16 cellular contexts compared by ENCODE assay signal in the genomic region with DNA sequence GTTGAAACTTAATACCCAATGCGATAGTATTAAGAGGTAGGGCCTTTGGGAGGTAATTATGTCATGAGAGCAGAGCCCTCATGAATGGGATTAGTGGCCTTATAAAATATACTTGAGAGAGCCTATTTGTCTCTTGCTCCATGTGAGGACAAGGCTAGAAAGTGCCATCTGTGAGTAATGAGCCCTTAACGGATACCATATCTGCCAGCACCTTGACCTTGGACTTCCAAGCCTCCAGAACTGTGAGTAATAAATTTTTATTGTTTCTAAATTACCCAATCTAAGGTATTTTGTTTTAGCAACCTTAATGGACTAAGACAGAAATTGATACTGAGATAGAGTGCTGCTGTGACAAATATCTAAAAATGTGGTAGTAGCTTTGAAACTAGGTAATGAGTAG.
"Had no signal": no experiment of that assay in that cellular context is flagged by ENCODE, and none has a peak within 500 bp of the region (broad histone marks: within the 10 kb centered on the region; RNA-seq: fewer than 3 reads in every experiment).

No MANE protein-coding gene starts in this region.

- H3K27ac ChIP-seq: brain microvascular endothelial cell, lower lobe of right lung, right atrium auricular region, tibial artery, uterus had no signal

- H3K4me1 Mint-ChIP-seq: activated naive CD4-positive, alpha-beta T cell treated with anti-CD3 and anti-CD28 coated beads, Interleukin-2, amount 50 U/mL, for 24 hours; naive thymus-derived CD4-positive, alpha-beta T cell; stimulated activated memory B cell treated with anti-CD40 and anti-IgM and Interleukin-4, amounts not matched to agents 10 μg/mL and 1 μg/mL and 100 μg/mL, for 72 hours; T-helper 17 cell had no signal

- H3K36me3 Mint-ChIP-seq: activated naive CD4-positive, alpha-beta T cell treated with anti-CD3 and anti-CD28 coated beads, Interleukin-2, amount 50 U/mL, for 24 hours; naive thymus-derived CD4-positive, alpha-beta T cell; stimulated activated memory B cell treated with anti-CD40 and anti-IgM and Interleukin-4, amounts not matched to agents 10 μg/mL and 1 μg/mL and 100 μg/mL, for 72 hours had no signal

- H3K9me3 Mint-ChIP-seq: activated naive CD4-positive, alpha-beta T cell treated with anti-CD3 and anti-CD28 coated beads, Interleukin-2, amount 50 U/mL, for 24 hours; dendritic cell treated with granulocyte-macrophage colony-stimulating factor and Interleukin-4, amounts not matched to agents 40 ng/mL and 50 ng/mL, for 4 days had no signal

- H3K27ac Mint-ChIP-seq: activated naive CD4-positive, alpha-beta T cell treated with anti-CD3 and anti-CD28 coated beads, Interleukin-2, amount 50 U/mL, for 24 hours; dendritic cell treated with granulocyte-macrophage colony-stimulating factor and Interleukin-4, amounts not matched to agents 40 ng/mL and 50 ng/mL, for 4 days; naive thymus-derived CD4-positive, alpha-beta T cell; stimulated activated memory B cell treated with anti-CD40 and anti-IgM and Interleukin-4, amounts not matched to agents 10 μg/mL and 1 μg/mL and 100 μg/mL, for 72 hours; T-helper 17 cell had no signal

- H3K4me1 ChIP-seq: lower lobe of right lung, right atrium auricular region, tibial artery, uterus had no signal

- H3K4me3 Mint-ChIP-seq: activated naive CD4-positive, alpha-beta T cell treated with anti-CD3 and anti-CD28 coated beads, Interleukin-2, amount 50 U/mL, for 24 hours; dendritic cell treated with granulocyte-macrophage colony-stimulating factor and Interleukin-4, amounts not matched to agents 40 ng/mL and 50 ng/mL, for 4 days; naive thymus-derived CD4-positive, alpha-beta T cell; stimulated activated memory B cell treated with anti-CD40 and anti-IgM and Interleukin-4, amounts not matched to agents 10 μg/mL and 1 μg/mL and 100 μg/mL, for 72 hours; T-helper 17 cell had no signal

- DNase-seq: activated CD4-positive, alpha-beta T cell treated with anti-CD3 and anti-CD28 coated beads, Interleukin-2, amount 50 U/mL, for 1 hour; activated CD4-positive, CD25-positive, alpha-beta regulatory T cell; brain microvascular endothelial cell; hypothalamus; lower lobe of right lung; naive thymus-derived CD4-positive, alpha-beta T cell; posterior cingulate gyrus; T-helper 17 cell; tibial artery; uterus had no signal

- H3K4me3 ChIP-seq: lower lobe of right lung, right atrium auricular region, tibial artery, uterus had no signal

- H3K27me3 Mint-ChIP-seq: activated naive CD4-positive, alpha-beta T cell treated with anti-CD3 and anti-CD28 coated beads, Interleukin-2, amount 50 U/mL, for 24 hours; dendritic cell treated with granulocyte-macrophage colony-stimulating factor and Interleukin-4, amounts not matched to agents 40 ng/mL and 50 ng/mL, for 4 days; naive thymus-derived CD4-positive, alpha-beta T cell; stimulated activated memory B cell treated with anti-CD40 and anti-IgM and Interleukin-4, amounts not matched to agents 10 μg/mL and 1 μg/mL and 100 μg/mL, for 72 hours; T-helper 17 cell had no signal

- ATAC-seq: esophagus mucosa; lower lobe of right lung; naive thymus-derived CD4-positive, alpha-beta T cell; stimulated activated memory B cell treated with anti-CD40 and anti-IgM and Interleukin-4, amounts not matched to agents 10 μg/mL and 1 μg/mL and 100 μg/mL, for 72 hours; T-helper 17 cell had no signal

- H3K36me3 ChIP-seq: brain microvascular endothelial cell, lower lobe of right lung, right atrium auricular region, tibial artery, uterus had no signal

- H3K27me3 ChIP-seq: brain microvascular endothelial cell, right atrium auricular region, tibial artery, uterus had no signal

- H3K9me3 ChIP-seq: lower lobe of right lung, tibial artery, uterus had no signal

- FAIRE-seq: TTC549 had no signal
